Comparison of ENCODE assay signal across 4 cellular contexts in the genomic region with DNA sequence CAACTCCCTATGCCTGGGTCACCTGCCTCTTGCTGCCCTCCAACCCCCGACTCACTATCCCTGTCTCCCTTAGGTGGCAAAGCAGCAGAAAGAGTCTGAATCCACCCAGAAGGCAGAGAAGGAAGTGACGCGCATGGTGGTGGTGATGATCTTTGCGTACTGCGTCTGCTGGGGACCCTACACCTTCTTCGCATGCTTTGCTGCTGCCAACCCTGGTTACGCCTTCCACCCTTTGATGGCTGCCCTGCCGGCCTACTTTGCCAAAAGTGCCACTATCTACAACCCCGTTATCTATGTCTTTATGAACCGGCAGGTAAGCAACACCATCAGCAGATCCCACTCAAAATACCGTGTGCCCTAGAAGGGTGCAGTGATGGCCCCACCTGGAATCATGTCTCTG. TPM values are rescaled to one million over a fixed set of nuclear protein-coding genes. Genes with fewer than 3 reads are reported as not detected.
"Had no signal": no experiment of that assay in that cellular context is flagged by ENCODE, and none has a peak within 500 bp of the region (broad histone marks: within the 10 kb centered on the region; RNA-seq: fewer than 3 reads in every experiment).

No MANE protein-coding gene starts in this region.

RNA-seq across cellular contexts. Expression of a gene that starts 12.2 kb away (rescaled TPM):
- total RNA-seq: LHCN-M2, M059J, MCF 10A, NCI-H460 had no signal

RNA-seq across cellular contexts. Expression of a gene that starts 26.2 kb away (rescaled TPM):
- total RNA-seq: LHCN-M2, M059J, MCF 10A, NCI-H460 had no signal
